8 cellular contexts compared by ENCODE assay signal in the genomic region with DNA sequence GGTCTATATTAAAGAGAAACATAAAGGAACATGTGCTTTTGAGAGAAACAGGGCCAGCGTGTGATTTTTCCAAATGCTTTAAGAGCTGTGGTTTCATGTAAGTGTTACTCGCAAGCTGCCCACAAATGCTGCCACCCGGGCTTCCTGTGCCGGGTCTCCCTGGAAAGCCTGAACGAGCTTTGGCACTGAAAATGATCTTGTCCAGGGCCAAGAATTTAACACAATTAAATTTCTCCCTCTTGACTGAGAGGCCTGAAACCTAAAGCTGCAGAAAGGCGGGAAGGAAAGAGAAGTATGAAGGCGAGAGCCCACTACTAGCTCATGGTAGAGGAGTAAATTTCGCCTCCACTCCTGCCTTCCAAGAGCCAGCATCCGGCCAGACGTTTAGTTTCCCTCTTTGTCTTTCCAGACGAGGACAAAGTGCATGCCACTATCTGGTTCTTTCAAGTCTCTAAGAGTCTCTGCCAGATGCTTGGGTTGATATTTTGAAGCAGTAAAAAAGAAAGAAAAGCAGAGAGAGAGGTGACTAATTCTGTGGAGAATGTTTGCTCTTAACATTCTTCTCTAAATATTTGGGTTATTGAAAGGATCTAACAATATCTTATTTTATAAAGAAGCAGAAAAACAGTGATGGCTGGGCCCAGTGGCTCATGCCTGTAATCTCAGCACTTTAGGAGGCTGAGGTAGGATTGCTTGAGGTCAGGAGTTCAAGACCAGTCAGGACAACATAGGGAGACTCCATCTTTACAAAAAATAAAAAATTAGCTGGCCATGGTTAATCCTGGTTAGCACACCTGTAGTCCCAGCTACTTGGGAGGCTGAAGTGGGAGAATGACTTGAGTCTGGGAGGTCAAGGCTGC.
A peak's percentile ranks its signal among the peaks of the same experiment; 100 is the strongest.
DNase-seq lines count a peak whose midpoint lies in the region; ATAC-seq and TF ChIP-seq lines count a peak whose summit lies in the region.

No MANE protein-coding gene starts in this region.

- ATAC-seq in HG03520 (IDR thresholded peaks at IDR 0.05; ENCODE audit: unreplicated experiment), result no peak
- no peak for ATAC-seq in GM18511 (IDR thresholded peaks at IDR 0.05; ENCODE audit: unreplicated experiment)
- no peak for ATAC-seq in GM18519 (IDR thresholded peaks at IDR 0.05; ENCODE audit: low FRiP score, unreplicated experiment)

- H3K27ac ChIP-seq in esophagus (ENCODE audit: low read depth in 2 of 2, low read length in 1 of 2), result peak overlapping the region; percentile 40 to 59

- H3K4me3 Mint-ChIP-seq in activated naive CD4-positive, alpha-beta T cell treated with anti-CD3 and anti-CD28 coated beads, Interleukin-2, amount 50 U/mL, for 24 hours, result peak overlapping the region; percentile 20
- no peak overlapping the region for H3K4me3 Mint-ChIP-seq in nephron progenitor cell

- 11 to 15% methylated on average over 11 of the region's 11 CpGs for WGBS in esophagus, 2 donors

- H3K27me3 Mint-ChIP-seq in activated naive CD4-positive, alpha-beta T cell treated with anti-CD3 and anti-CD28 coated beads, Interleukin-2, amount 50 U/mL, for 24 hours, result no peaks in the 10 kb centered on the region
- no peaks in the 10 kb centered on the region for H3K27me3 Mint-ChIP-seq in nephron progenitor cell (ENCODE audit: low read depth, poor library complexity)

- H3K27ac Mint-ChIP-seq in activated naive CD4-positive, alpha-beta T cell treated with anti-CD3 and anti-CD28 coated beads, Interleukin-2, amount 50 U/mL, for 24 hours, result peak overlapping the region; percentile 59
- peak overlapping the region; percentile 77 for H3K27ac Mint-ChIP-seq in nephron progenitor cell

- no peaks in the 10 kb centered on the region for H3K9me3 Mint-ChIP-seq in activated naive CD4-positive, alpha-beta T cell treated with anti-CD3 and anti-CD28 coated beads, Interleukin-2, amount 50 U/mL, for 24 hours
- H3K9me3 Mint-ChIP-seq in nephron progenitor cell, result no peaks in the 10 kb centered on the region

- H3K36me3 ChIP-seq in esophagus (ENCODE audit: control insufficient read depth in 2 of 2, insufficient read depth in 2 of 2, low read length in 1 of 2), result no peaks in the 10 kb centered on the region

- DNase-seq in activated naive CD4-positive, alpha-beta T cell treated with Interleukin-2 at 50 U/mL for 16 hours, result no peak
- DNase-seq in SK-N-DZ (ENCODE audit: low spot score) (peak; percentile 75), nephron progenitor cell (no peak)

- no peaks in the 10 kb centered on the region for H3K27me3 ChIP-seq in esophagus (ENCODE audit: control insufficient read depth in 1 of 2, insufficient read depth in 2 of 2, low read length in 2 of 2)

- H3K9me3 ChIP-seq in esophagus (ENCODE audit: control insufficient read depth in 2 of 2, insufficient read depth in 1 of 2, low read depth in 1 of 2, low read length in 1 of 2), result no peaks in the 10 kb centered on the region

- H3K4me3 ChIP-seq in esophagus (ENCODE audit: low read depth in 1 of 2, low read length in 2 of 2), result no peak overlapping the region

- no peak for TF ChIP-seq CTCF in nephron progenitor cell (IDR thresholded peaks at IDR 0.05)

- peaks cover 27% of the 10 kb centered on the region for H3K4me1 Mint-ChIP-seq in activated naive CD4-positive, alpha-beta T cell treated with anti-CD3 and anti-CD28 coated beads, Interleukin-2, amount 50 U/mL, for 24 hours
- peaks cover 39% of the 10 kb centered on the region for H3K4me1 Mint-ChIP-seq in nephron progenitor cell

- H3K36me3 Mint-ChIP-seq in activated naive CD4-positive, alpha-beta T cell treated with anti-CD3 and anti-CD28 coated beads, Interleukin-2, amount 50 U/mL, for 24 hours, result no peaks in the 10 kb centered on the region
- no peaks in the 10 kb centered on the region for H3K36me3 Mint-ChIP-seq in nephron progenitor cell (ENCODE audit: low read depth)

- H3K4me1 ChIP-seq in esophagus (ENCODE audit: control insufficient read depth in 2 of 2, insufficient read depth in 2 of 2, low read length in 1 of 2), result no peaks in the 10 kb centered on the region
